ENCODE assay signal across 20 cellular contexts in genomic region chr9:110832916-110833315, GRCh38.
DNase-seq lines count a peak whose midpoint lies in the region; ATAC-seq and TF ChIP-seq lines count a peak whose summit lies in the region.
"Had no signal": no experiment of that assay in that cellular context is flagged by ENCODE, and none has a peak within 500 bp of the region (broad histone marks: within the 10 kb centered on the region; RNA-seq: fewer than 3 reads in every experiment).

No MANE protein-coding gene starts in this region.

- no peak for TF ChIP-seq CTCF in SK-N-SH (IDR thresholded peaks at IDR 0.05)

- ATAC-seq in GM18511 (IDR thresholded peaks at IDR 0.05; ENCODE audit: unreplicated experiment), result no peak

- H3K4me3 ChIP-seq in SK-N-SH (ENCODE audit: low read depth in 2 of 2, low read length in 1 of 2), result no peak overlapping the region
- H3K4me3 ChIP-seq: BLaER1 treated with 17β-estradiol and CSF1 and Interleukin-3, amounts not matched to agents 10 nM and 100 nM had no signal

- peaks cover 0 to 16% of the 10 kb centered on the region in 2 experiments; a peak in 2 of 4 replicates for H3K4me1 ChIP-seq in SK-N-SH (ENCODE audit: control insufficient read depth in 1 of 2, insufficient read depth in 2 of 2, low read depth in 1 of 2, low read length in 1 of 2)
- H3K4me1 ChIP-seq: BLaER1 treated with 17β-estradiol and CSF1 and Interleukin-3, amounts not matched to agents 10 nM and 100 nM had no signal

- CTCF ChIA-PET in SK-N-SH (lab: Yijun Ruan, JAX), result no interaction called here

- no peaks in the 10 kb centered on the region for H3K9me2 ChIP-seq in SK-N-SH

- H3K27me3 ChIP-seq in SK-N-SH (ENCODE audit: insufficient read depth), result no peaks in the 10 kb centered on the region
- H3K27me3 ChIP-seq: BLaER1 treated with 17β-estradiol and CSF1 and Interleukin-3, amounts not matched to agents 10 nM and 100 nM had no signal

- no peaks in the 10 kb centered on the region for H4K20me1 ChIP-seq in SK-N-SH (ENCODE audit: insufficient read depth)
- H4K20me1 ChIP-seq: BLaER1 treated with 17β-estradiol and CSF1 and Interleukin-3, amounts not matched to agents 10 nM and 100 nM had no signal

- no peaks in the 10 kb centered on the region for H3K9me3 ChIP-seq in SK-N-SH
- H3K9me3 ChIP-seq: BLaER1 treated with 17β-estradiol and CSF1 and Interleukin-3, amounts not matched to agents 10 nM and 100 nM had no signal

- 67% methylated on average over 3 of the region's 3 CpGs for WGBS in SK-N-SH (ENCODE audit: low lambda C conversion rate)

- no peak for TF ChIP-seq RAD21 in SK-N-SH (IDR thresholded peaks at IDR 0.05; ENCODE audit: low read length)

- H2AFZ ChIP-seq in SK-N-SH (ENCODE audit: low read depth), result peak overlapping the region; percentile 30; the same call in 1 of the 2 replicates

- H3K79me2 ChIP-seq in SK-N-SH (ENCODE audit: insufficient read depth), result no peaks in the 10 kb centered on the region

- no peak overlapping the region for H3K9ac ChIP-seq in SK-N-SH
- H3K9ac ChIP-seq: BLaER1 treated with 17β-estradiol and CSF1 and Interleukin-3, amounts not matched to agents 10 nM and 100 nM; KMS-11 had no signal

- 0 out of 4 replicates have a peak, but pooled peaks of 1 of the 2 experiments have one; percentile 28 for TF ChIP-seq EP300 in SK-N-SH (IDR thresholded peaks at IDR 0.05; ENCODE audit: borderline replicate concordance in 1 of 2, low read depth in 1 of 2, low read length in 1 of 2)

- H3K36me3 ChIP-seq in SK-N-SH (replicated peaks in 1 of 2; ENCODE audit: control insufficient read depth in 1 of 2, insufficient read depth in 2 of 2, low read length in 1 of 2), result no peaks in the 10 kb centered on the region
- H3K36me3 ChIP-seq: BLaER1 treated with 17β-estradiol and CSF1 and Interleukin-3, amounts not matched to agents 10 nM and 100 nM had no signal

- no peak overlapping the region for H3K4me2 ChIP-seq in SK-N-SH
- H3K4me2 ChIP-seq: BLaER1 treated with 17β-estradiol and CSF1 and Interleukin-3, amounts not matched to agents 10 nM and 100 nM; KMS-11 had no signal

- no peak overlapping the region for H3K27ac ChIP-seq in SK-N-SH (ENCODE audit: low read depth in 2 of 2, low read length in 1 of 2)
- H3K27ac ChIP-seq: BLaER1 treated with 17β-estradiol and CSF1 and Interleukin-3, amounts not matched to agents 10 nM and 100 nM; KMS-11 had no signal

- POLR2A ChIA-PET in SK-N-SH (lab: Yijun Ruan, JAX), result no interaction called here

- H3F3A ChIP-seq in SK-N-SH (replicated peaks; ENCODE audit: insufficient read depth), result peaks cover 5% of the 10 kb centered on the region

- DNase-seq in ELR (ENCODE audit: low read depth), result peak; percentile 28
- DNase-seq in SK-N-SH, result no peak
- DNase-seq in fibroblast of peridontal ligament (ENCODE audit: extremely low read depth), result peak; percentile 37
- DNase-seq in activated CD4-positive, alpha-beta T cell treated with anti-CD3 and anti-CD28 coated beads, Interleukin-2, amount 50 U/mL, for 48 hours, result no peak
- no peak for DNase-seq in NAMALWA (ENCODE audit: low spot score)
- no peak for DNase-seq in RKO (ENCODE audit: low spot score)
- DNase-seq: ACHN; Caco-2; CD4-positive, alpha-beta memory T cell; DMS 273 treated with DMSO at 0.1 percent for 48 hours; DMS79 treated with DMSO at 0.1 percent for 48 hours; NCI-H1105 treated with DMSO at 0.1 percent for 48 hours; NCI-H187; NCI-H446; NCI-H526; OCI-M1; Right ventricle myocardium superior had no signal

TF ChIP-seq in SK-N-SH, 30 proteins besides CTCF, POLR2A, EP300 and RAD21:
- peak; percentile 15; the same call in 1 of the 2 replicates for TF ChIP-seq NFIC (IDR thresholded peaks at IDR 0.05; ENCODE audit: borderline replicate concordance)
- TF ChIP-seq MEF2A (IDR thresholded peaks at IDR 0.05; ENCODE audit: borderline replicate concordance, low read depth), result no peak
- TF ChIP-seq PBX3 (IDR thresholded peaks at IDR 0.05), result peak; percentile 71
- TF ChIP-seq JUND (IDR thresholded peaks at IDR 0.05), result 0 out of 2 replicates have a peak, but pooled peaks have one; percentile 24
- peak; percentile 43 for TF ChIP-seq TCF12 (IDR thresholded peaks at IDR 0.05)
- no peak for TF ChIP-seq POLR2AphosphoS5 (IDR thresholded peaks at IDR 0.05; ENCODE audit: low read depth, low read length)
TF ChIP-seq in SK-N-SH: peak in this region for 4.

Comparison
In these comparisons a context has a peak if more than half of its experiments do, and no peak if none do; other contexts are left out.
1. DNase-seq: peak in ELR (single experiment) and fibroblast of peridontal ligament (single experiment); none in SK-N-SH (single experiment), activated CD4-positive, alpha-beta T cell treated with anti-CD3 and anti-CD28 coated beads, Interleukin-2, amount 50 U/mL, for 48 hours (0 of 2), NAMALWA (single experiment) and RKO (single experiment).